Comparison of ENCODE assay signal across 15 cellular contexts in genomic region chr3:10766049-10766705, GRCh38. TPM values are rescaled to one million over a fixed set of nuclear protein-coding genes. Genes with fewer than 3 reads are reported as not detected.
DNase-seq lines count a peak whose midpoint lies in the region.
"Had no signal": no experiment of that assay in that cellular context is flagged by ENCODE, and none has a peak within 500 bp of the region (broad histone marks: within the 10 kb centered on the region; RNA-seq: fewer than 3 reads in every experiment).

No MANE protein-coding gene starts in this region.

- DNase-seq in activated CD8-positive, alpha-beta memory T cell treated with anti-CD3 and anti-CD28 coated beads, Interleukin-2, amount 50 U/mL, for 48 hours = peak; percentile 10
- no peak for DNase-seq in activated CD8-positive, alpha-beta memory T cell treated with anti-CD3 and anti-CD28 coated beads, Interleukin-2, amount 50 U/mL, for 4 hours
- DNase-seq in islet precursor cell = peak; percentile 15
- peak; percentile 35 for DNase-seq in ureter (ENCODE audit: low spot score)
- DNase-seq in OCI-M1 (lab: John Stamatoyannopoulos, UW) = no peak
- no peak for DNase-seq in cerebellum (ENCODE audit: low spot score)
- no peak for DNase-seq in NCI-H446 treated with DMSO at 0.1 percent for 48 hours (lab: John Stamatoyannopoulos, UW)
- DNase-seq: 8988T; CD4-positive, alpha-beta memory T cell; DMS153; DMS79; GDM1; HCEC 1CT had no signal

RNA-seq across cellular contexts. Expression of gene SLC6A11, which starts 49.9 kb away (rescaled TPM):
- total RNA-seq in ureter = 4.1 TPM
- 43.1 TPM for total RNA-seq in cerebellum
- total RNA-seq: A673; CD4-positive, alpha-beta memory T cell; HT-29 had no signal

Comparison
In these comparisons a context has a peak if more than half of its experiments do, and no peak if none do; other contexts are left out.
1. DNase-seq: peak in activated CD8-positive, alpha-beta memory T cell treated with anti-CD3 and anti-CD28 coated beads, Interleukin-2, amount 50 U/mL, for 48 hours (single experiment), islet precursor cell (single experiment) and ureter (single experiment); none in activated CD8-positive, alpha-beta memory T cell treated with anti-CD3 and anti-CD28 coated beads, Interleukin-2, amount 50 U/mL, for 4 hours (single experiment), OCI-M1 (single experiment), cerebellum (single experiment) and NCI-H446 treated with DMSO at 0.1 percent for 48 hours (single experiment).